ENCODE assay signal across 35 cellular contexts in genomic region chr5:24385070-24385469, GRCh38.
"Had no signal": no experiment of that assay in that cellular context is flagged by ENCODE, and none has a peak within 500 bp of the region (broad histone marks: within the 10 kb centered on the region; RNA-seq: fewer than 3 reads in every experiment).

No MANE protein-coding gene starts in this region.

- H3K79me2 ChIP-seq: parathyroid adenoma had no signal

- H3K9me3 ChIP-seq: adrenal gland, gastrocnemius medialis, psoas muscle, thyroid gland, upper lobe of right lung had no signal

- H3K27me3 ChIP-seq: adrenal gland, ascending aorta, cardiac muscle cell, dorsolateral prefrontal cortex, gastrocnemius medialis, neural progenitor cell, right atrium auricular region, stomach, thyroid gland, upper lobe of right lung had no signal

- FAIRE-seq: keratinocyte had no signal

- DNase-seq: activated CD4-positive, alpha-beta memory T cell treated with anti-CD3 and anti-CD28 coated beads for 36 hours; activated CD4-positive, alpha-beta T cell treated with anti-CD3 and anti-CD28 coated beads, Interleukin-2, amount 10 ng/mL, durations not matched to agents 24 days and 14 days; activated CD4-positive, CD25-positive, alpha-beta regulatory T cell treated with anti-CD3 and anti-CD28 coated beads, Interleukin-2, amount 50 U/mL, for 72 hours; activated CD8-positive, alpha-beta memory T cell treated with anti-CD3 and anti-CD28 coated beads, Interleukin-2, amount 50 U/mL, for 4 hours; activated effector memory CD4-positive, alpha-beta T cell treated with anti-CD3 and anti-CD28 coated beads, Interleukin-2, amount 50 U/mL, for 16 hours; activated naive CD4-positive, alpha-beta T cell treated with anti-CD3 and anti-CD28 coated beads for 36 hours; activated naive CD8-positive, alpha-beta T cell treated with anti-CD3 and anti-CD28 coated beads for 36 hours; activated T-cell treated with anti-CD3 and anti-CD28 coated beads, Interleukin-2, amount 50 U/mL, for 1 hour; adrenal gland; dorsolateral prefrontal cortex; effector memory CD4-positive, alpha-beta T cell; erythroblast; gastrocnemius medialis; glutamatergic neuron; hippocampal formation; left colon; midbrain; naive thymus-derived CD4-positive, alpha-beta T cell; occipital lobe; psoas muscle; stimulated activated CD4-positive, alpha-beta T cell treated with anti-CD3 and anti-CD28 coated beads, Interleukin-1b, Interleukin-23, amount 100 ng/mL, for 48 hours; stimulated activated CD4-positive, alpha-beta T cell treated with anti-CD3 and anti-CD28 coated beads, Interleukin-4, amount 100 ng/mL, for 4 hours; stimulated activated CD8-positive, alpha-beta memory T cell treated with anti-CD3 and anti-CD28 coated beads, Interleukin-4, amount 100 ng/mL, for 48 hours; stimulated activated naive B cell treated with anti-CD40 and anti-IgM and Interleukin-4, amounts not matched to agents 10 μg/mL and 1 μg/mL and 100 μg/mL, for 72 hours; stomach; thyroid gland; upper lobe of right lung had no signal

- H3K4me2 ChIP-seq: neural progenitor cell, smooth muscle cell had no signal

- H3K27ac ChIP-seq: adrenal gland, ascending aorta, cardiac muscle cell, coronary artery, dorsolateral prefrontal cortex, gastrocnemius medialis, neural progenitor cell, parathyroid adenoma, psoas muscle, right atrium auricular region, stomach, thyroid gland, upper lobe of right lung had no signal

- H3K36me3 ChIP-seq: adrenal gland, ascending aorta, cardiac muscle cell, gastrocnemius medialis, neural progenitor cell, right atrium auricular region, stomach, thyroid gland, upper lobe of right lung had no signal

- H2AFZ ChIP-seq: neural progenitor cell, parathyroid adenoma had no signal

- H3K9ac ChIP-seq: neural progenitor cell, parathyroid adenoma had no signal

- H3K4me1 ChIP-seq: adrenal gland, ascending aorta, gastrocnemius medialis, parathyroid adenoma, psoas muscle, right atrium auricular region, stomach, thyroid gland, upper lobe of right lung had no signal

- H3K4me3 ChIP-seq: adrenal gland, ascending aorta, cardiac muscle cell, coronary artery, dorsolateral prefrontal cortex, gastrocnemius medialis, neural progenitor cell, psoas muscle, right atrium auricular region, smooth muscle cell, stomach, thyroid gland, upper lobe of right lung had no signal

- ATAC-seq: gastrocnemius medialis; left colon; naive thymus-derived CD4-positive, alpha-beta T cell; psoas muscle; stimulated activated naive B cell treated with anti-CD40 and anti-IgM and Interleukin-4, amounts not matched to agents 10 μg/mL and 1 μg/mL and 100 μg/mL, for 72 hours; upper lobe of right lung had no signal
